Comparison of ENCODE assay signal across 7 cellular contexts in the genomic region with DNA sequence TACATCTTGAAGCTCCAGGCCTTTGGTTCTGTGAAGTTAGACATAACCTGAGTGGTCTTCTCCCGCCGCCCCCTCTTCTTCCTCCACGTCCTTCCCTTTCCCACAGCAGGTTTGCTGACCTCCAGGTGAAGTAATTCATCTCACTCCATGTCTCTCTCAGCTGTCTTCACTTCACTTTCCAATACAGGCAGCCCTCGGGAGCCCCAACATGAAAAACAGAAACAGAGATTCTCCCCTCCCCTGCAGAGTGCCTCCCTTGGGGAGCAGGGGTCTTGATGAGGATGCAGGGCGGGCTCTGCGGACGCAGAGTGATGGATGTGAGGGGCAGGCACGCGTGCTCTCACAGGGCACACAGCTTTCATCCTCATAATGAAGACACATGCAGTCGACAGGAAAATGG.
"Had no signal": no experiment of that assay in that cellular context is flagged by ENCODE, and none has a peak within 500 bp of the region (broad histone marks: within the 10 kb centered on the region; RNA-seq: fewer than 3 reads in every experiment).

No MANE protein-coding gene starts in this region.

- H3K4me2 ChIP-seq: GM23338 had no signal

- DNase-seq: H9, HCEC 1CT, HFFc6, KBM-7 had no signal

- H2AFZ ChIP-seq: GM23338 had no signal

- H3K27ac ChIP-seq: HL-60 had no signal

- H3K4me3 ChIP-seq: GM23338 had no signal

- ATAC-seq: GM23338, HepG2 had no signal
